ENCODE assay signal across 1 cellular context in the genomic region with DNA sequence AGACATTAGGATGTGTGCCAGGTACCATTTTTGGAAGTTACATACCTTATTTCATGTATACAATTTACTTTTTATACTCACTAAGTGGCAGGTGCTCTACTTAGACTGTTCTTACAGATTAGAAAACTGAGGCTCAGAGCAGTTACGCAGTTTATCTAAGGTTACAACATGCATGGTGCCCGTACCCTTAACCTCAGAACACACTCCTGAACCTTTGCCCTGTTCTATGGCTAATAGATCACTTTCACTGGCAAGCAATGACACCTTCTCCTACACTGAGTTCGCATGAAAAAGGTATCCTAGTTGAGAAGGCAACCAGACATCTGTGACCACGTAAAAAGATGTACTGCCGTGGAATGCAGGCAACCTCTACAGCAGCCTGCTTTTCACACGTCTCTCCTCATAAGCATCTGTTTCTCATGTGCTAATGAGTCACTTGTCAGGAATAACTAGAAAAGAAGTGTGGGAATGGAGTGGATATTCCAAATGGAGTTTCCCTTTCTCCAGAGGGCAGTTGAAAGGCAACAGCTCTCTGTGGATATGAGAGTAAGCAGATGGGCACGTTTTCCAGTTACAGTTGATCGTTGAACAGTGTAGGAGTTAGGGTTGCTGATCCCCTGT.
TF ChIP-seq lines count a peak whose summit lies in the region.

No MANE protein-coding gene starts in this region.

TF ChIP-seq in SK-N-SH treated with all-trans-retinoic acid at 6 μM for 48 hours, 23 proteins besides CTCF, POLR2A, EP300 and RAD21 (continued from another document):
- TF ChIP-seq CSRNP3 (CRISPR knock-in tag; IDR thresholded peaks at IDR 0.05) = no peak
